24 cellular contexts compared by ENCODE assay signal in the genomic region with DNA sequence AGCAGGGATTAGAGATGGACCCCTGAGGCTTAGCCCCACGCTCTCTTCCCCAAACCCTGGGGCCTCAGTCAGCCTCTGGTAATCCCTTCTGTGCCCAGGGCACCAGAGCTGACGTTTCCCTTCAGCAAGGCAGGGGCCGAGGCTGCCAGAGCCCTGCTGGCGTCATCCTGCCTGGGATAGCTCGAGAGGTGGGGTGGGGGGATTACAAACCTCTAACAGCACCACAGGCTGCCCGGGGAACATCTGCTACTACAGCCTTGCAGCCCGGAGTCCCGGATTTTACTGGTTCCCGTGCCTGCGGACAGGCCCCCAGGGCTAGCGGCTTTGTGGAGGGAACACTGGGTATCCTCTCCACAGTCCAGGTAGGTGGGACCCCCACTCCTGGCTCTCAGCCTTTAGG. TPM values are rescaled to one million over a fixed set of nuclear protein-coding genes. Genes with fewer than 3 reads are reported as not detected.
DNase-seq lines count a peak whose midpoint lies in the region; ATAC-seq and TF ChIP-seq lines count a peak whose summit lies in the region.
"Had no signal": no experiment of that assay in that cellular context is flagged by ENCODE, and none has a peak within 500 bp of the region (broad histone marks: within the 10 kb centered on the region; RNA-seq: fewer than 3 reads in every experiment).

A gene (plus strand): TSS at position 238 of the 400 bp plus-strand sequence. CDS start 1,144 bp downstream, outside the sequence.

- no peak within 1 kb of the TSS for H4K5ac ChIP-seq in mesendoderm (ENCODE audit: low read length)

- H2BK5ac ChIP-seq in mesendoderm (ENCODE audit: low read length), result no peak within 1 kb of the TSS

- peak within 1 kb of the TSS; percentile 6 for H3K23ac ChIP-seq in mesendoderm (ENCODE audit: low read length)

- H3K56ac ChIP-seq in mesendoderm (ENCODE audit: low read length), result no peak within 1 kb of the TSS

- POLR2A ChIA-PET in activated B cell treated with CpG ODN at 0.5 μM for 24 hours (lab: Charles Lee) (interaction anchor here (1.0 to 4.5 kb wide), 12 partner anchors 9 to 61 kb away, joined by 3 to 48 read pairs (median 5); a partner anchor contains a TSS), HEK293T (lab: Yijun Ruan, JAX) (interaction anchor here (1.3 kb wide), 1 partner anchor 9 kb away, joined by 3 read pairs; no protein-coding TSS in a partner anchor)

- ATAC-seq in activated B cell treated with CpG ODN at 0.5 μM for 24 hours (ENCODE audit: low read depth) (no peak), HG03432 (IDR thresholded peaks at IDR 0.05; ENCODE audit: unreplicated experiment) (no peak)
- ATAC-seq: naive thymus-derived CD8-positive, alpha-beta T cell; PC-3 had no signal

- H4K20me1 ChIP-seq in Karpas-422 (ENCODE audit: insufficient read depth, low read depth, low read length), result no peaks in the 10 kb centered on the region; the same call in 1 of the 2 replicates

- H3K4me1 ChIP-seq in Karpas-422 (ENCODE audit: low read length), result peaks cover 28% of the 10 kb centered on the region
- H3K4me1 ChIP-seq in mesendoderm (ENCODE audit: control insufficient read depth, low read depth, low read length), result no peaks in the 10 kb centered on the region

- H3K4me1 Mint-ChIP-seq in activated B cell treated with CpG ODN at 0.5 μM for 24 hours, result peaks cover 28% of the 10 kb centered on the region

- no peaks in the 10 kb centered on the region for H3K79me2 ChIP-seq in Karpas-422 (ENCODE audit: low read length)
- no peaks in the 10 kb centered on the region for H3K79me2 ChIP-seq in mesendoderm (ENCODE audit: control insufficient read depth, insufficient read depth, low read length)

- no peak within 1 kb of the TSS for H2BK120ac ChIP-seq in mesendoderm (ENCODE audit: low read depth, low read length)

- H3K4me2 ChIP-seq in Karpas-422 (ENCODE audit: low read depth, low read length, poor library complexity, severe bottlenecking), result peak within 1 kb of the TSS; percentile 65
- no peak within 1 kb of the TSS for H3K4me2 ChIP-seq in mesendoderm (ENCODE audit: low read length)

- H3K4me3 ChIP-seq in Karpas-422 (ENCODE audit: low read length), result peak within 1 kb of the TSS; percentile 38; the same call in 1 of the 2 replicates
- no peak within 1 kb of the TSS for H3K4me3 ChIP-seq in mesendoderm (ENCODE audit: low read length)
- H3K4me3 ChIP-seq: adrenal gland, lung had no signal

- no peak within 1 kb of the TSS for H3K4me3 Mint-ChIP-seq in activated B cell treated with CpG ODN at 0.5 μM for 24 hours
- H3K4me3 Mint-ChIP-seq: naive thymus-derived CD8-positive, alpha-beta T cell had no signal

- H2AK5ac ChIP-seq in mesendoderm (ENCODE audit: low read length), result no peak within 1 kb of the TSS

- no peaks in the 10 kb centered on the region for H3K79me1 ChIP-seq in mesendoderm (ENCODE audit: low read length)

- H3K27me3 Mint-ChIP-seq in activated B cell treated with CpG ODN at 0.5 μM for 24 hours, result no peaks in the 10 kb centered on the region

- CTCF ChIA-PET in activated B cell treated with CpG ODN at 0.5 μM for 24 hours (lab: Charles Lee), result interaction anchor here (0.9 to 5.6 kb wide), 17 partner anchors 8 to 69 kb away, joined by 3 to 129 read pairs (median 5); a partner anchor contains a TSS
- CTCF ChIA-PET in HEK293T (lab: Yijun Ruan, JAX), result interaction anchor here (0.6 to 1.5 kb wide), 9 partner anchors 8 to 157 kb away, joined by 3 to 9 read pairs (median 5); no protein-coding TSS in a partner anchor

- WGBS in mesendoderm (ENCODE audit: extremely low coverage, insufficient coverage, low lambda C conversion rate), result no CpG with 5 or more reads among the region's 11 CpGs

- H3K27ac ChIP-seq in Karpas-422 (ENCODE audit: low read length), result no peak within 1 kb of the TSS
- H3K27ac ChIP-seq in mesendoderm (ENCODE audit: low read depth, low read length), result no peak within 1 kb of the TSS
- H3K27ac ChIP-seq: adrenal gland had no signal

- H4K8ac ChIP-seq in mesendoderm (ENCODE audit: low read depth, low read length), result no peak within 1 kb of the TSS

- H3K9me3 ChIP-seq in Karpas-422 (ENCODE audit: low read length), result no peaks in the 10 kb centered on the region
- H3K9me3 ChIP-seq: adrenal gland had no signal

- no peaks in the 10 kb centered on the region for H3K27me3 ChIP-seq in Karpas-422 (ENCODE audit: low read length)
- no peaks in the 10 kb centered on the region for H3K27me3 ChIP-seq in mesendoderm (ENCODE audit: insufficient read depth, low read length, poor library complexity)
- H3K27me3 ChIP-seq: adrenal gland had no signal

- peaks cover 25% of the 10 kb centered on the region for H3K36me3 Mint-ChIP-seq in activated B cell treated with CpG ODN at 0.5 μM for 24 hours (ENCODE audit: low read depth)

- H3K18ac ChIP-seq in mesendoderm (ENCODE audit: low read length), result no peak within 1 kb of the TSS

- peak within 1 kb of the TSS; percentile 56 for H3K27ac Mint-ChIP-seq in activated B cell treated with CpG ODN at 0.5 μM for 24 hours

- no peak within 1 kb of the TSS for H3K4ac ChIP-seq in mesendoderm (ENCODE audit: low read depth, low read length)

- no peak within 1 kb of the TSS for H2AFZ ChIP-seq in Karpas-422 (ENCODE audit: low read length)

- H2BK15ac ChIP-seq in mesendoderm (replicated peaks; ENCODE audit: low read depth), result no peak within 1 kb of the TSS

- DNase-seq in D341Med (ENCODE audit: low spot score), result peak; percentile 98
- peak; percentile 70 for DNase-seq in Karpas-422
- no peak for DNase-seq in activated B cell treated with CpG ODN at 0.5 μM for 24 hours
- DNase-seq in mesendoderm, result peak; percentile 24
- no peak for DNase-seq in HEK293T (ENCODE audit: extremely low spot score)
- DNase-seq in medulla oblongata (ENCODE audit: extremely low spot score), result no peak
- no peak for DNase-seq in epidermal melanocyte (ENCODE audit: insufficient read length, low spot score)
- DNase-seq: activated CD4-positive, alpha-beta T cell treated with anti-CD3 and anti-CD28 coated beads for 4 hours; activated CD8-positive, alpha-beta memory T cell treated with anti-CD3 and anti-CD28 coated beads, Interleukin-2, amount 50 U/mL, for 4 hours; activated effector memory CD4-positive, alpha-beta T cell treated with Interleukin-2 at 50 U/mL for 16 hours; adrenal gland; COR-L47; dermis blood vessel endothelial cell; naive thymus-derived CD8-positive, alpha-beta T cell; NCI-H187 treated with DMSO at 0.1 percent for 48 hours; NCI-H510A; PC-3; stimulated activated CD4-positive, alpha-beta T cell treated with anti-CD3 and anti-CD28 coated beads, Interleukin-4, amount 100 ng/mL, for 1 hour; T1000 had no signal

- H3K9me3 Mint-ChIP-seq in activated B cell treated with CpG ODN at 0.5 μM for 24 hours, result no peaks in the 10 kb centered on the region
- H3K9me3 Mint-ChIP-seq: naive thymus-derived CD8-positive, alpha-beta T cell had no signal

- TF ChIP-seq CTCF in activated B cell treated with CpG ODN at 0.5 μM for 24 hours (IDR thresholded peaks at IDR 0.05), result no peak

- H3K9ac ChIP-seq in Karpas-422 (ENCODE audit: low read length), result peak within 1 kb of the TSS; percentile 21; the same call in 1 of the 2 replicates
- H3K9ac ChIP-seq in mesendoderm (ENCODE audit: low read length), result no peak within 1 kb of the TSS

- H3K9me2 ChIP-seq in Karpas-422 (replicated peaks; ENCODE audit: insufficient read depth, low read length), result no peaks in the 10 kb centered on the region

- intact Hi-C loops in activated B cell treated with CpG ODN at 0.5 μM for 24 hours (cut with micrococcal nuclease), result no loop called here

- H3K36me3 ChIP-seq in Karpas-422 (ENCODE audit: insufficient read depth, low read length) (no peaks in the 10 kb centered on the region), mesendoderm (ENCODE audit: control insufficient read depth, insufficient read depth, low read length) (no peaks in the 10 kb centered on the region)

TF ChIP-seq in HEK293T, 16 proteins besides CTCF, POLR2A, EP300 and RAD21:
- TF ChIP-seq TARDBP (IDR thresholded peaks at IDR 0.05) (no peak), HDGF (IDR thresholded peaks at IDR 0.05; ENCODE audit: borderline replicate concordance) (no peak), FOXM1 (IDR thresholded peaks at IDR 0.05; ENCODE audit: borderline replicate concordance) (no peak), ELF4 (IDR thresholded peaks at IDR 0.05) (no peak)
- TF ChIP-seq, protein P1, sequence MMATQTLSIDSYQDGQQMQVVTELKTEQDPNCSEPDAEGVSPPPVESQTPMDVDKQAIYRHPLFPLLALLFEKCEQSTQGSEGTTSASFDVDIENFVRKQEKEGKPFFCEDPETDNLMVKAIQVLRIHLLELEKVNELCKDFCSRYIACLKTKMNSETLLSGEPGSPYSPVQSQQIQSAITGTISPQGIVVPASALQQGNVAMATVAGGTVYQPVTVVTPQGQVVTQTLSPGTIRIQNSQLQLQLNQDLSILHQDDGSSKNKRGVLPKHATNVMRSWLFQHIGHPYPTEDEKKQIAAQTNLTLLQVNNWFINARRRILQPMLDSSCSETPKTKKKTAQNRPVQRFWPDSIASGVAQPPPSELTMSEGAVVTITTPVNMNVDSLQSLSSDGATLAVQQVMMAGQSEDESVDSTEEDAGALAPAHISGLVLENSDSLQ (IDR thresholded peaks at IDR 0.05), result no peak
TF ChIP-seq in HEK293T: peak in this region for 0.

RNA-seq across cellular contexts. Expression of the gene that starts here (rescaled TPM):
- not detected in 2 replicates for total RNA-seq in Karpas-422 (2014; rRNA removed; shearing (Covaris generic); ENCODE audit: low replicate concordance)
- 0.55 TPM in 1 of 2 replicates, not detected in the other for total RNA-seq in activated B cell treated with CpG ODN at 0.5 μM for 24 hours
- 0.15 TPM for polyA plus RNA-seq in mesendoderm (2013, experiment 1 of 2)
- 0.14 TPM for polyA plus RNA-seq in mesendoderm (2013, experiment 2 of 2)
- total RNA-seq: adrenal gland; dermis blood vessel endothelial cell; naive thymus-derived CD8-positive, alpha-beta T cell; PC-3; skeletal muscle tissue; subcutaneous adipose tissue had no signal
- polyA plus RNA-seq: esophagus; naive thymus-derived CD8-positive, alpha-beta T cell had no signal

Comparison
In these comparisons a context has a peak if more than half of its experiments do, and no peak if none do; other contexts are left out.
1. Peak in DNase-seq, H3K4me3 ChIP-seq, H3K9ac ChIP-seq and H3K4me2 ChIP-seq in Karpas-422; RNA of the gene not detected or under 1 TPM.
2. DNase-seq: peak in D341Med (single experiment) and mesendoderm (single experiment); none in activated B cell treated with CpG ODN at 0.5 μM for 24 hours (single experiment), HEK293T (single experiment), medulla oblongata (single experiment) and epidermal melanocyte (single experiment).